8 cellular contexts compared by ENCODE assay signal in genomic region chr1:37515185-37516034, GRCh38. TPM values are rescaled to one million over a fixed set of nuclear protein-coding genes. Genes with fewer than 3 reads are reported as not detected.
DNase-seq lines count a peak whose midpoint lies in the region; ATAC-seq and TF ChIP-seq lines count a peak whose summit lies in the region.

No MANE protein-coding gene starts in this region.

- H3K9me3 ChIP-seq in ES-I3 (ENCODE audit: control insufficient read depth, insufficient read depth, low read length), result no peaks in the 10 kb centered on the region
- H3K9me3 ChIP-seq in PC-3 (ENCODE audit: low read length), result no peaks in the 10 kb centered on the region
- H3K9me3 ChIP-seq in parathyroid adenoma (ENCODE audit: control insufficient read depth, low read length), result no peaks in the 10 kb centered on the region

- peak overlapping the region; percentile 67 for H3K9ac ChIP-seq in ES-I3 (ENCODE audit: low read depth, low read length)
- H3K9ac ChIP-seq in PC-3 (ENCODE audit: low read length), result peak overlapping the region; percentile 80
- peak overlapping the region; percentile 53 for H3K9ac ChIP-seq in parathyroid adenoma

- 0 out of 2 replicates have a peak, but pooled peaks cover 5% of the 10 kb centered on the region for H4K20me1 ChIP-seq in PC-3 (ENCODE audit: low read length)

- ATAC-seq in PC-3, result no peak; the same call in 1 of the 2 replicates
- no peak for ATAC-seq in HG03469 (IDR thresholded peaks at IDR 0.05; ENCODE audit: unreplicated experiment)
- no peak for ATAC-seq in GM21619 (IDR thresholded peaks at IDR 0.05; ENCODE audit: unreplicated experiment)

- DNase-seq in PC-3, result no peak
- no peak for DNase-seq in epithelial cell of esophagus (ENCODE audit: low read depth)
- no peak for DNase-seq in stimulated activated CD4-positive, alpha-beta T cell treated with anti-CD3 and anti-CD28 coated beads, Interleukin-4, amount 100 ng/mL, for 24 hours
- DNase-seq in NCI-H69 (lab: John Stamatoyannopoulos, UW), result no peak

- POLR2A ChIA-PET in PC-3 (lab: Charles Lee; ENCODE audit: unreplicated experiment), result interaction anchor here (0.5 to 0.6 kb wide), 3 partner anchors 39 to 59 kb away, joined by 4 to 7 read pairs (median 4); no protein-coding TSS in a partner anchor

- TSS peak; percentile 97 for BruUV-seq in PC-3 (replicated peaks; lab: Mats Ljungman, UMichigan)

- intact Hi-C loops in PC-3 (cut with micrococcal nuclease), result loop anchor here (2.0 kb wide), 2 partner anchors 19 to 37 kb away; no protein-coding TSS in a partner anchor

- peaks cover 6% of the 10 kb centered on the region; the same call in 1 of the 2 replicates for H3K4me1 ChIP-seq in ES-I3 (ENCODE audit: insufficient read depth, low read length)
- H3K4me1 ChIP-seq in PC-3 (ENCODE audit: insufficient read depth, low read length), result peaks cover 19% of the 10 kb centered on the region
- H3K4me1 ChIP-seq in parathyroid adenoma, result peaks cover 3% of the 10 kb centered on the region

- CTCF ChIA-PET in PC-3 (lab: Charles Lee), result interaction anchor here (0.7 to 1.7 kb wide), 4 partner anchors 16 to 39 kb away, joined by 3 to 10 read pairs (median 4); partner anchors contain the start of gene SNIP1

- H3K4me2 ChIP-seq in PC-3 (ENCODE audit: low read length) (peak overlapping the region; percentile 93), parathyroid adenoma (ENCODE audit: low read length) (peak overlapping the region; percentile 98)

- H3K79me2 ChIP-seq in PC-3 (ENCODE audit: low read length) (peaks cover 35% of the 10 kb centered on the region), parathyroid adenoma (peaks cover 7% of the 10 kb centered on the region)

- H3K9me2 ChIP-seq in PC-3 (replicated peaks; ENCODE audit: low read length), result no peaks in the 10 kb centered on the region

- H3K27ac ChIP-seq in PC-3 (ENCODE audit: low read length) (peak overlapping the region; percentile 76), parathyroid adenoma (peak overlapping the region; percentile 89)

- H2AFZ ChIP-seq in PC-3 (ENCODE audit: low read length), result peak overlapping the region; percentile 76
- peak overlapping the region; percentile 99 for H2AFZ ChIP-seq in parathyroid adenoma

- no peaks in the 10 kb centered on the region for H3F3A ChIP-seq in PC-3 (ENCODE audit: low read length, unreplicated experiment)

- TF ChIP-seq CTCF in PC-3 (conservative IDR thresholded peaks at IDR 0.05; ENCODE audit: low read depth, low read length) (no peak), epithelial cell of esophagus (IDR thresholded peaks at IDR 0.05; ENCODE audit: insufficient read depth, low read depth, low read length, missing control alignments) (no peak), parathyroid adenoma (IDR thresholded peaks at IDR 0.05) (no peak)

- H3K27me3 ChIP-seq in PC-3 (ENCODE audit: low read length), result no peaks in the 10 kb centered on the region
- H3K27me3 ChIP-seq in parathyroid adenoma (ENCODE audit: control insufficient read depth, insufficient read depth, low read length), result no peaks in the 10 kb centered on the region

- H3K36me3 ChIP-seq in ES-I3 (ENCODE audit: insufficient read depth, low read length) (no peaks in the 10 kb centered on the region; the same call in 1 of the 2 replicates), PC-3 (ENCODE audit: low read depth, low read length) (peaks cover 5% of the 10 kb centered on the region; the same call in 1 of the 2 replicates), parathyroid adenoma (ENCODE audit: control insufficient read depth, insufficient read depth, low read length) (no peaks in the 10 kb centered on the region)

- H3K4me3 ChIP-seq in PC-3 (ENCODE audit: low read length) (peak overlapping the region; percentile 79), epithelial cell of esophagus (ENCODE audit: low read length) (peak overlapping the region; percentile 77), parathyroid adenoma (ENCODE audit: low read depth, low read length) (peak overlapping the region; percentile 93)

RNA-seq across cellular contexts. Expression of gene MEAF6, which starts 0.8 kb away (rescaled TPM):
- total RNA-seq in PC-3 (2014; rRNA removed), result 87.0 and 90.9 TPM in 2 replicates

RNA-seq across cellular contexts. Expression of gene SNIP1, which starts 38.7 kb away (rescaled TPM):
- total RNA-seq in PC-3 (2014; rRNA removed), result 23.1 and 36.0 TPM in 2 replicates

RNA-seq across cellular contexts. Expression of gene ZC3H12A, which starts 41.0 kb away (rescaled TPM):
- total RNA-seq in PC-3 (2014; rRNA removed), result 45.3 and 65.1 TPM in 2 replicates

RNA-seq across cellular contexts. Expression of gene DNALI1, which starts 41.3 kb away (rescaled TPM):
- total RNA-seq in PC-3 (2014; rRNA removed), result not detected in 2 replicates
